Comparison of ENCODE assay signal across 9 cellular contexts in genomic region chr7:44634187-44634838, GRCh38. TPM values are rescaled to one million over a fixed set of nuclear protein-coding genes. Genes with fewer than 3 reads are reported as not detected.
A peak's percentile ranks its signal among the peaks of the same experiment; 100 is the strongest.
DNase-seq lines count a peak whose midpoint lies in the region; ATAC-seq lines count a peak whose summit lies in the region.
"Had no signal": no experiment of that assay in that cellular context is flagged by ENCODE, and none has a peak within 500 bp of the region (broad histone marks: within the 10 kb centered on the region; RNA-seq: fewer than 3 reads in every experiment).

No MANE protein-coding gene starts in this region.

- H3K27ac ChIP-seq in stomach smooth muscle (ENCODE audit: low read length) = peak overlapping the region; percentile 89

- H3K27ac Mint-ChIP-seq in T-cell (peak overlapping the region; percentile 98 to 100), immature natural killer cell (peak overlapping the region; percentile 83 to 98 (median 92))

- H3K9me3 ChIP-seq in stomach smooth muscle (ENCODE audit: control insufficient read depth in 2 of 2, low read length in 2 of 2) = no peaks in the 10 kb centered on the region

- peak overlapping the region in 1 of 2 donors; percentile 10 for H3K9ac ChIP-seq in stomach smooth muscle (ENCODE audit: low read length in 2 of 2)

- CTCF ChIA-PET in T-cell (lab: Charles Lee) = interaction anchor here (0.5 to 1.2 kb wide), 3 partner anchors 28 to 520 kb away, joined by 3 to 7 read pairs (median 4); partner anchors contain the start of gene OGDH (in 1 of the 2)

- H3K27me3 ChIP-seq in stomach smooth muscle (ENCODE audit: control insufficient read depth in 1 of 2, insufficient read depth in 2 of 2, low read length in 2 of 2) = no peaks in the 10 kb centered on the region

- DNase-seq in DMS153 (lab: John Stamatoyannopoulos, UW) (peak; percentile 24), DMS153 treated with DMSO at 0.1 percent for 48 hours (lab: John Stamatoyannopoulos, UW; ENCODE audit: unreplicated experiment) (no peak), T-cell (no peak), immature natural killer cell (no peak), AML-193 (lab: John Stamatoyannopoulos, UW) (no peak), globus pallidus (ENCODE audit: low spot score) (no peak)
- DNase-seq: 8988T had no signal

- POLR2A ChIA-PET in T-cell (lab: Charles Lee) = interaction anchor here (0.6 to 5.1 kb wide), 7 partner anchors 11 to 142 kb away, joined by 3 to 26 read pairs (median 3); partner anchors contain the start of gene OGDH (in 1 of the 2)

- H3K9me3 Mint-ChIP-seq in T-cell (no peaks in the 10 kb centered on the region), immature natural killer cell (peaks cover 0 to 2% (median 0%) of the 10 kb centered on the region in 6 donors)

- H3K36me3 ChIP-seq in stomach smooth muscle (ENCODE audit: control insufficient read depth in 2 of 2, insufficient read depth in 2 of 2, low read length in 2 of 2) = peaks cover 0 to 5% of the 10 kb centered on the region in 2 donors

- H3K36me3 Mint-ChIP-seq in T-cell (peaks cover 23% of the 10 kb centered on the region), immature natural killer cell (peaks cover 3 to 12% (median 5%) of the 10 kb centered on the region in 3 donors)

- H3K4me3 Mint-ChIP-seq in T-cell (peak overlapping the region in 2 of 3 donors; percentile 10 to 57), immature natural killer cell (peak overlapping the region in 4 of 5 donors; percentile 71 to 76 (median 72))

- H3K4me1 ChIP-seq in stomach smooth muscle (ENCODE audit: control insufficient read depth, insufficient read depth, low read length) = peaks cover 53% of the 10 kb centered on the region

- ATAC-seq in T-cell (replicated peaks in 1 of 4) = no peak
- no peak for ATAC-seq in GM18870 (IDR thresholded peaks at IDR 0.05; ENCODE audit: unreplicated experiment)

- H3K4me3 ChIP-seq in stomach smooth muscle (ENCODE audit: low read length in 2 of 2) = peak overlapping the region; percentile 17 to 35

- H3K27me3 Mint-ChIP-seq in T-cell = no peaks in the 10 kb centered on the region
- H3K27me3 Mint-ChIP-seq in immature natural killer cell (ENCODE audit: low read depth in 3 of 3) = peaks cover 13 to 33% (median 22%) of the 10 kb centered on the region in 3 donors

- H3K4me1 Mint-ChIP-seq in T-cell = peaks cover 75 to 97% (median 91%) of the 10 kb centered on the region in 3 donors
- H3K4me1 Mint-ChIP-seq in immature natural killer cell = peaks cover 93 to 98% of the 10 kb centered on the region in 2 donors

RNA-seq across cellular contexts. Expression of gene OGDH, which starts 27.9 kb away (rescaled TPM):
- 100 to 1,000 TPM in 3 of 5 donors, 10 to 100 TPM in 2; 58.9 to 113 (median 108) TPM for total RNA-seq in T-cell
- 10 to 100 TPM; 24.3 to 44.4 (median 32.8) TPM for polyA plus RNA-seq in immature natural killer cell

RNA-seq across cellular contexts. Expression of gene TMED4, which starts 52.3 kb away (rescaled TPM):
- 100 to 1,000 TPM in 1 of 5 donors, 10 to 100 TPM in 4; 84.5 to 106 (median 93.1) TPM for total RNA-seq in T-cell
- 10 to 100 TPM; 50.0 to 79.0 (median 71.6) TPM for polyA plus RNA-seq in immature natural killer cell
